Comparison of ENCODE assay signal across 12 cellular contexts in genomic region chr17:31416503-31416923, GRCh38. TPM values are rescaled to one million over a fixed set of nuclear protein-coding genes. Genes with fewer than 3 reads are reported as not detected.
A peak's percentile ranks its signal among the peaks of the same experiment; 100 is the strongest.
DNase-seq lines count a peak whose midpoint lies in the region; ATAC-seq and TF ChIP-seq lines count a peak whose summit lies in the region.
"Had no signal": no experiment of that assay in that cellular context is flagged by ENCODE, and none has a peak within 500 bp of the region (broad histone marks: within the 10 kb centered on the region; RNA-seq: fewer than 3 reads in every experiment).

No MANE protein-coding gene starts in this region.

- H3K9me3 ChIP-seq in HUES48 (ENCODE audit: control insufficient read depth, insufficient read depth, low read length) (no peaks in the 10 kb centered on the region), sigmoid colon (no peaks in the 10 kb centered on the region)
- H3K9me3 ChIP-seq: colonic mucosa had no signal

- peaks cover 11% of the 10 kb centered on the region for H3K27me3 Mint-ChIP-seq in brain
- H3K27me3 Mint-ChIP-seq: activated naive CD4-positive, alpha-beta T cell treated with anti-CD3 and anti-CD28 coated beads, Interleukin-2, amount 50 U/mL, for 24 hours; CD4-positive, alpha-beta memory T cell had no signal

- intact Hi-C loops in sigmoid colon (cut with DNase I) = no loop called here

- no peak for TF ChIP-seq EP300 in sigmoid colon (IDR thresholded peaks at IDR 0.05)

- H3K9me3 Mint-ChIP-seq in brain = peaks cover 0 to 2% (median 0%) of the 10 kb centered on the region in 5 experiments
- H3K9me3 Mint-ChIP-seq: activated naive CD4-positive, alpha-beta T cell treated with anti-CD3 and anti-CD28 coated beads, Interleukin-2, amount 50 U/mL, for 24 hours; CD4-positive, alpha-beta memory T cell had no signal

- no peak overlapping the region for H3K4me3 ChIP-seq in HUES48 (ENCODE audit: low read depth, low read length)
- H3K4me3 ChIP-seq in sigmoid colon = no peak overlapping the region
- H3K4me3 ChIP-seq: colonic mucosa had no signal

- H3K27ac ChIP-seq in HUES48 (ENCODE audit: low read depth, low read length) = peak overlapping the region; percentile 17
- H3K27ac ChIP-seq in sigmoid colon = peak overlapping the region in 3 of 4 donors; percentile 26 to 57 (median 34)
- H3K27ac ChIP-seq: colonic mucosa, VCaP had no signal

- DNase-seq in inferior parietal cortex (ENCODE audit: extremely low spot score) (peak; percentile 82), sigmoid colon (no peak), LoVo (ENCODE audit: low spot score) (no peak)
- DNase-seq: CD4-positive, alpha-beta memory T cell; colonic mucosa; NCI-H187 had no signal

- H3K4me3 Mint-ChIP-seq in brain = no peak overlapping the region
- H3K4me3 Mint-ChIP-seq: activated naive CD4-positive, alpha-beta T cell treated with anti-CD3 and anti-CD28 coated beads, Interleukin-2, amount 50 U/mL, for 24 hours; CD4-positive, alpha-beta memory T cell had no signal

- H3K4me1 Mint-ChIP-seq in brain = peaks cover 37% of the 10 kb centered on the region
- H3K4me1 Mint-ChIP-seq: activated naive CD4-positive, alpha-beta T cell treated with anti-CD3 and anti-CD28 coated beads, Interleukin-2, amount 50 U/mL, for 24 hours; CD4-positive, alpha-beta memory T cell had no signal

- H3K27ac Mint-ChIP-seq in brain = peak overlapping the region in 4 of 5 experiments; percentile 17 to 78 (median 43)
- H3K27ac Mint-ChIP-seq: activated naive CD4-positive, alpha-beta T cell treated with anti-CD3 and anti-CD28 coated beads, Interleukin-2, amount 50 U/mL, for 24 hours; CD4-positive, alpha-beta memory T cell had no signal

- no peaks in the 10 kb centered on the region for H3K36me3 Mint-ChIP-seq in brain
- H3K36me3 Mint-ChIP-seq: activated naive CD4-positive, alpha-beta T cell treated with anti-CD3 and anti-CD28 coated beads, Interleukin-2, amount 50 U/mL, for 24 hours; CD4-positive, alpha-beta memory T cell had no signal

- no peak for TF ChIP-seq CTCF in brain (conservative IDR thresholded peaks at IDR 0.05)
- no peak for TF ChIP-seq CTCF in sigmoid colon (IDR thresholded peaks at IDR 0.05)

- TF ChIP-seq POLR2A in sigmoid colon (IDR thresholded peaks at IDR 0.05) = no peak

- H3K4me1 ChIP-seq in HUES48 (ENCODE audit: control insufficient read depth, insufficient read depth, low read length) = peaks cover 39% of the 10 kb centered on the region
- no peaks in the 10 kb centered on the region for H3K4me1 ChIP-seq in sigmoid colon
- H3K4me1 ChIP-seq: colonic mucosa had no signal

- H3K27me3 ChIP-seq in HUES48 (ENCODE audit: control insufficient read depth, insufficient read depth, low read length) = no peaks in the 10 kb centered on the region
- no peaks in the 10 kb centered on the region for H3K27me3 ChIP-seq in sigmoid colon
- H3K27me3 ChIP-seq: colonic mucosa had no signal

- H3K36me3 ChIP-seq in HUES48 (ENCODE audit: control insufficient read depth, insufficient read depth, low read length) = no peaks in the 10 kb centered on the region
- no peaks in the 10 kb centered on the region for H3K36me3 ChIP-seq in sigmoid colon
- H3K36me3 ChIP-seq: colonic mucosa had no signal

- H3K9ac ChIP-seq in HUES48 (ENCODE audit: low read depth, low read length) = no peak overlapping the region

- WGBS in sigmoid colon, 2 donors = 69 to 77% methylated on average over 10 of the region's 10 CpGs

- ATAC-seq in GM21367 (IDR thresholded peaks at IDR 0.05; ENCODE audit: unreplicated experiment) = no peak
- ATAC-seq in GM21619 (IDR thresholded peaks at IDR 0.05; ENCODE audit: unreplicated experiment) = no peak

RNA-seq across cellular contexts. Expression of gene RAB11FIP4, which starts 25.0 kb away (rescaled TPM):
- polyA plus RNA-seq in brain (ENCODE audit: insufficient read depth, low read depth, low replicate concordance) = 49.1 TPM
- 1 to 10 TPM in 2 of 4 donors, under 1 TPM in 2; 0.66 to 1.8 (median 0.89) TPM for total RNA-seq in sigmoid colon
- polyA plus RNA-seq in sigmoid colon = 10 to 100 TPM in 2 of 3 donors, 1 to 10 TPM in 1; 7.2 to 32.5 (median 12.3) TPM
